1 cellular context compared by ENCODE assay signal in the genomic region with DNA sequence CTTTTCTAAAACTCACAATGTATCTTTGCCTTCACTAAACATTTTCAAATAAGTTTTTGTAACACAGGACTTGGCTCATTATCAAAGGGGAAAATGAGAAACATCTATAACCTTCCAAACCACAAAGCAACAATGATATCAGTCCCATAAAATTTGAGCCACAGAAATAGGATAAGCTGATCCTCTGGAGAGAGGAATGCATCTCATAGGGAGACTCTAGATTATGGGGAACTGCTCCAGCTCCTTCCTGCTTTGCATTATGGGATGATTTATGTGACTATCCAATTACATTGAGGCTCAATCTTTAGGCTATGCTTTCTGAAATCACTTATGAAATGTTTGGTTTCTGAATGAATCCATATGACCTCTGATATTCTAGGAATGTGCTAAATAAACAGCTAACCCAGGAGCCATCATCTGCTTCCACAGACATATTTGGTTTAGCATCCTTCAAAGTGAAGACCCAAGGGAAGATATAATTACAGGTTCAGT.
TF ChIP-seq lines count a peak whose summit lies in the region.

No MANE protein-coding gene starts in this region.

TF ChIP-seq in SK-N-SH, 30 proteins besides CTCF, POLR2A, EP300 and RAD21:
- no peak for TF ChIP-seq RFX5 (IDR thresholded peaks at IDR 0.05; ENCODE audit: low read length)
- TF ChIP-seq MXI1 (IDR thresholded peaks at IDR 0.05; ENCODE audit: low read depth, low read length): no peak
- TF ChIP-seq, protein P1, sequence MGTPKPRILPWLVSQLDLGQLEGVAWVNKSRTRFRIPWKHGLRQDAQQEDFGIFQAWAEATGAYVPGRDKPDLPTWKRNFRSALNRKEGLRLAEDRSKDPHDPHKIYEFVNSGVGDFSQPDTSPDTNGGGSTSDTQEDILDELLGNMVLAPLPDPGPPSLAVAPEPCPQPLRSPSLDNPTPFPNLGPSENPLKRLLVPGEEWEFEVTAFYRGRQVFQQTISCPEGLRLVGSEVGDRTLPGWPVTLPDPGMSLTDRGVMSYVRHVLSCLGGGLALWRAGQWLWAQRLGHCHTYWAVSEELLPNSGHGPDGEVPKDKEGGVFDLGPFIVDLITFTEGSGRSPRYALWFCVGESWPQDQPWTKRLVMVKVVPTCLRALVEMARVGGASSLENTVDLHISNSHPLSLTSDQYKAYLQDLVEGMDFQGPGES (IDR thresholded peaks at IDR 0.05; ENCODE audit: low read depth, low read length): no peak
- peak; percentile 92 for TF ChIP-seq NFIC (IDR thresholded peaks at IDR 0.05; ENCODE audit: borderline replicate concordance)
- peak; percentile 47; the same call in 1 of the 2 replicates for TF ChIP-seq ELF1 (IDR thresholded peaks at IDR 0.05)
- TF ChIP-seq, protein P2, sequence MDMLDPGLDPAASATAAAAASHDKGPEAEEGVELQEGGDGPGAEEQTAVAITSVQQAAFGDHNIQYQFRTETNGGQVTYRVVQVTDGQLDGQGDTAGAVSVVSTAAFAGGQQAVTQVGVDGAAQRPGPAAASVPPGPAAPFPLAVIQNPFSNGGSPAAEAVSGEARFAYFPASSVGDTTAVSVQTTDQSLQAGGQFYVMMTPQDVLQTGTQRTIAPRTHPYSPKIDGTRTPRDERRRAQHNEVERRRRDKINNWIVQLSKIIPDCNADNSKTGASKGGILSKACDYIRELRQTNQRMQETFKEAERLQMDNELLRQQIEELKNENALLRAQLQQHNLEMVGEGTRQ (IDR thresholded peaks at IDR 0.05; ENCODE audit: borderline replicate concordance, low read depth, low read length): no peak
- no peak for TF ChIP-seq FOXJ3 (CRISPR knock-in tag; IDR thresholded peaks at IDR 0.05)
- TF ChIP-seq FOSL2 (IDR thresholded peaks at IDR 0.05; ENCODE audit: borderline replicate concordance, low read depth): peak; percentile 70; the same call in 1 of the 2 replicates
- TF ChIP-seq, protein P3, sequence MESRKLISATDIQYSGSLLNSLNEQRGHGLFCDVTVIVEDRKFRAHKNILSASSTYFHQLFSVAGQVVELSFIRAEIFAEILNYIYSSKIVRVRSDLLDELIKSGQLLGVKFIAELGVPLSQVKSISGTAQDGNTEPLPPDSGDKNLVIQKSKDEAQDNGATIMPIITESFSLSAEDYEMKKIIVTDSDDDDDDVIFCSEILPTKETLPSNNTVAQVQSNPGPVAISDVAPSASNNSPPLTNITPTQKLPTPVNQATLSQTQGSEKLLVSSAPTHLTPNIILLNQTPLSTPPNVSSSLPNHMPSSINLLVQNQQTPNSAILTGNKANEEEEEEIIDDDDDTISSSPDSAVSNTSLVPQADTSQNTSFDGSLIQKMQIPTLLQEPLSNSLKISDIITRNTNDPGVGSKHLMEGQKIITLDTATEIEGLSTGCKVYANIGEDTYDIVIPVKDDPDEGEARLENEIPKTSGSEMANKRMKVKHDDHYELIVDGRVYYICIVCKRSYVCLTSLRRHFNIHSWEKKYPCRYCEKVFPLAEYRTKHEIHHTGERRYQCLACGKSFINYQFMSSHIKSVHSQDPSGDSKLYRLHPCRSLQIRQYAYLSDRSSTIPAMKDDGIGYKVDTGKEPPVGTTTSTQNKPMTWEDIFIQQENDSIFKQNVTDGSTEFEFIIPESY (IDR thresholded peaks at IDR 0.05; ENCODE audit: borderline replicate concordance, low read depth): peak; percentile 89
- TF ChIP-seq POLR2AphosphoS5 (IDR thresholded peaks at IDR 0.05; ENCODE audit: low read depth, low read length): peak; percentile 79
- peak; percentile 95 for TF ChIP-seq FOXM1 (IDR thresholded peaks at IDR 0.05; ENCODE audit: low read depth)
- 0 out of 2 replicates have a peak, but pooled peaks have one; percentile 25 for TF ChIP-seq YY1 (IDR thresholded peaks at IDR 0.05; ENCODE audit: low read depth)
- TF ChIP-seq, protein P4, sequence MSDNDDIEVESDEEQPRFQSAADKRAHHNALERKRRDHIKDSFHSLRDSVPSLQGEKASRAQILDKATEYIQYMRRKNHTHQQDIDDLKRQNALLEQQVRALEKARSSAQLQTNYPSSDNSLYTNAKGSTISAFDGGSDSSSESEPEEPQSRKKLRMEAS (IDR thresholded peaks at IDR 0.05; ENCODE audit: low read depth): no peak
- TF ChIP-seq, protein P5, sequence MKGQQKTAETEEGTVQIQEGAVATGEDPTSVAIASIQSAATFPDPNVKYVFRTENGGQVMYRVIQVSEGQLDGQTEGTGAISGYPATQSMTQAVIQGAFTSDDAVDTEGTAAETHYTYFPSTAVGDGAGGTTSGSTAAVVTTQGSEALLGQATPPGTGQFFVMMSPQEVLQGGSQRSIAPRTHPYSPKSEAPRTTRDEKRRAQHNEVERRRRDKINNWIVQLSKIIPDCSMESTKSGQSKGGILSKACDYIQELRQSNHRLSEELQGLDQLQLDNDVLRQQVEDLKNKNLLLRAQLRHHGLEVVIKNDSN (IDR thresholded peaks at IDR 0.05; ENCODE audit: borderline replicate concordance, low read depth): no peak; the same call in 1 of the 2 replicates
- TF ChIP-seq TAF1 (IDR thresholded peaks at IDR 0.05; ENCODE audit: borderline replicate concordance, low read depth, low read length): 0 out of 2 replicates have a peak, but pooled peaks have one; percentile 30
- TF ChIP-seq TCF12 (IDR thresholded peaks at IDR 0.05): peak; percentile 99
- TF ChIP-seq RXRA (IDR thresholded peaks at IDR 0.05; ENCODE audit: borderline replicate concordance, low read depth): peak; percentile 63; the same call in 1 of the 2 replicates
- TF ChIP-seq EZH2phosphoT487 (IDR thresholded peaks at IDR 0.05; ENCODE audit: borderline replicate concordance, low read depth): no peak
- peak; percentile 92 for TF ChIP-seq JUND (IDR thresholded peaks at IDR 0.05)
- peak; percentile 4; the same call in 1 of the 2 replicates for TF ChIP-seq SMC3 (IDR thresholded peaks at IDR 0.05; ENCODE audit: low read depth, low read length)
- no peak for TF ChIP-seq GATA2 (CRISPR knock-in tag; IDR thresholded peaks at IDR 0.05)
- TF ChIP-seq, protein P6, sequence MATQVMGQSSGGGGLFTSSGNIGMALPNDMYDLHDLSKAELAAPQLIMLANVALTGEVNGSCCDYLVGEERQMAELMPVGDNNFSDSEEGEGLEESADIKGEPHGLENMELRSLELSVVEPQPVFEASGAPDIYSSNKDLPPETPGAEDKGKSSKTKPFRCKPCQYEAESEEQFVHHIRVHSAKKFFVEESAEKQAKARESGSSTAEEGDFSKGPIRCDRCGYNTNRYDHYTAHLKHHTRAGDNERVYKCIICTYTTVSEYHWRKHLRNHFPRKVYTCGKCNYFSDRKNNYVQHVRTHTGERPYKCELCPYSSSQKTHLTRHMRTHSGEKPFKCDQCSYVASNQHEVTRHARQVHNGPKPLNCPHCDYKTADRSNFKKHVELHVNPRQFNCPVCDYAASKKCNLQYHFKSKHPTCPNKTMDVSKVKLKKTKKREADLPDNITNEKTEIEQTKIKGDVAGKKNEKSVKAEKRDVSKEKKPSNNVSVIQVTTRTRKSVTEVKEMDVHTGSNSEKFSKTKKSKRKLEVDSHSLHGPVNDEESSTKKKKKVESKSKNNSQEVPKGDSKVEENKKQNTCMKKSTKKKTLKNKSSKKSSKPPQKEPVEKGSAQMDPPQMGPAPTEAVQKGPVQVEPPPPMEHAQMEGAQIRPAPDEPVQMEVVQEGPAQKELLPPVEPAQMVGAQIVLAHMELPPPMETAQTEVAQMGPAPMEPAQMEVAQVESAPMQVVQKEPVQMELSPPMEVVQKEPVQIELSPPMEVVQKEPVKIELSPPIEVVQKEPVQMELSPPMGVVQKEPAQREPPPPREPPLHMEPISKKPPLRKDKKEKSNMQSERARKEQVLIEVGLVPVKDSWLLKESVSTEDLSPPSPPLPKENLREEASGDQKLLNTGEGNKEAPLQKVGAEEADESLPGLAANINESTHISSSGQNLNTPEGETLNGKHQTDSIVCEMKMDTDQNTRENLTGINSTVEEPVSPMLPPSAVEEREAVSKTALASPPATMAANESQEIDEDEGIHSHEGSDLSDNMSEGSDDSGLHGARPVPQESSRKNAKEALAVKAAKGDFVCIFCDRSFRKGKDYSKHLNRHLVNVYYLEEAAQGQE (IDR thresholded peaks at IDR 0.05; ENCODE audit: low read depth, low read length): 0 out of 2 replicates have a peak, but pooled peaks have one; percentile 15
- TF ChIP-seq CHD2 (IDR thresholded peaks at IDR 0.05; ENCODE audit: low read length, partially characterized antibody): no peak
- TF ChIP-seq NRF1 (IDR thresholded peaks at IDR 0.05; ENCODE audit: low read depth, low read length): no peak
- TF ChIP-seq MEF2A (IDR thresholded peaks at IDR 0.05; ENCODE audit: borderline replicate concordance, low read depth): peak; percentile 90
- TF ChIP-seq SIN3A (IDR thresholded peaks at IDR 0.05; ENCODE audit: borderline replicate concordance, low read depth, low read length): peak; percentile 74
- no peak for TF ChIP-seq GABPA (IDR thresholded peaks at IDR 0.05; ENCODE audit: low read depth)
- TF ChIP-seq TEAD4 (IDR thresholded peaks at IDR 0.05; ENCODE audit: borderline replicate concordance, insufficient read depth): peak; percentile 98
- no peak for TF ChIP-seq RCOR1 (IDR thresholded peaks at IDR 0.05; ENCODE audit: low read length)
- TF ChIP-seq, protein P7, sequence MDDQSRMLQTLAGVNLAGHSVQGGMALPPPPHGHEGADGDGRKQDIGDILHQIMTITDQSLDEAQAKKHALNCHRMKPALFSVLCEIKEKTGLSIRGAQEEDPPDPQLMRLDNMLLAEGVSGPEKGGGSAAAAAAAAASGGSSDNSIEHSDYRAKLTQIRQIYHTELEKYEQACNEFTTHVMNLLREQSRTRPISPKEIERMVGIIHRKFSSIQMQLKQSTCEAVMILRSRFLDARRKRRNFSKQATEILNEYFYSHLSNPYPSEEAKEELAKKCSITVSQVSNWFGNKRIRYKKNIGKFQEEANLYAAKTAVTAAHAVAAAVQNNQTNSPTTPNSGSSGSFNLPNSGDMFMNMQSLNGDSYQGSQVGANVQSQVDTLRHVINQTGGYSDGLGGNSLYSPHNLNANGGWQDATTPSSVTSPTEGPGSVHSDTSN (IDR thresholded peaks at IDR 0.05): peak; percentile 95
